ENCODE assay signal across 18 cellular contexts in genomic region chr7:96786998-96787395, GRCh38.
"Had no signal": no experiment of that assay in that cellular context is flagged by ENCODE, and none has a peak within 500 bp of the region (broad histone marks: within the 10 kb centered on the region; RNA-seq: fewer than 3 reads in every experiment).

No MANE protein-coding gene starts in this region.

- H3K4me3 ChIP-seq: cardiac muscle cell, esophagus squamous epithelium, sigmoid colon had no signal

- H3K27me3 ChIP-seq: cardiac muscle cell, sigmoid colon had no signal

- H3K9ac ChIP-seq: parathyroid adenoma had no signal

- ATAC-seq: activated CD8-positive, alpha-beta T cell treated with anti-CD3 and anti-CD28 coated beads for 36 hours; naive thymus-derived CD8-positive, alpha-beta T cell; stimulated activated memory B cell treated with anti-CD40 and anti-IgM and Interleukin-4, amounts not matched to agents 10 μg/mL and 1 μg/mL and 100 μg/mL, for 72 hours had no signal

- H3K36me3 ChIP-seq: cardiac muscle cell, esophagus squamous epithelium, sigmoid colon had no signal

- H3K27ac Mint-ChIP-seq: activated CD8-positive, alpha-beta T cell treated with anti-CD3 and anti-CD28 coated beads for 36 hours; activated naive CD8-positive, alpha-beta T cell treated with anti-CD3 and anti-CD28 coated beads, Interleukin-2, amount 10 ng/mL, durations not matched to agents 7 days and 5 days; activated T-cell treated with anti-CD3 and anti-CD28 coated beads, Interleukin-2, amount 50 U/mL, for 24 hours; activated T-helper 2 cell treated with anti-CD3 and anti-CD28 coated beads, Interferon-gamma antibody, Interleukin-2, Interleukin-4, amounts not matched to agents 10 μg/mL and 5 μg/mL and 100 μg/mL, durations not matched to agents 14 hours and 24 hours and 36 hours; dendritic cell treated with granulocyte-macrophage colony-stimulating factor and Interleukin-4, amounts not matched to agents 40 ng/mL and 50 ng/mL, for 4 days; memory B cell; naive thymus-derived CD8-positive, alpha-beta T cell; stimulated activated memory B cell treated with anti-CD40 and anti-IgM and Interleukin-4, amounts not matched to agents 10 μg/mL and 1 μg/mL and 100 μg/mL, for 72 hours; T-helper 2 cell treated with Interferon-gamma antibody and Interleukin-4, amounts not matched to agents 5 μg/mL and 100 μg/mL, for 36 hours had no signal

- H3K4me1 Mint-ChIP-seq: memory B cell; stimulated activated memory B cell treated with anti-CD40 and anti-IgM and Interleukin-4, amounts not matched to agents 10 μg/mL and 1 μg/mL and 100 μg/mL, for 72 hours had no signal

- H3K27ac ChIP-seq: cardiac muscle cell, parathyroid adenoma, sigmoid colon had no signal

- H3K27me3 Mint-ChIP-seq: activated CD8-positive, alpha-beta T cell treated with anti-CD3 and anti-CD28 coated beads for 36 hours; dendritic cell treated with granulocyte-macrophage colony-stimulating factor and Interleukin-4, amounts not matched to agents 40 ng/mL and 50 ng/mL, for 4 days; stimulated activated memory B cell treated with anti-CD40 and anti-IgM and Interleukin-4, amounts not matched to agents 10 μg/mL and 1 μg/mL and 100 μg/mL, for 72 hours had no signal

- H3K4me3 Mint-ChIP-seq: activated CD8-positive, alpha-beta T cell treated with anti-CD3 and anti-CD28 coated beads for 36 hours; activated naive CD8-positive, alpha-beta T cell treated with anti-CD3 and anti-CD28 coated beads, Interleukin-2, amount 10 ng/mL, durations not matched to agents 7 days and 5 days; activated T-cell treated with anti-CD3 and anti-CD28 coated beads, Interleukin-2, amount 50 U/mL, for 24 hours; dendritic cell treated with granulocyte-macrophage colony-stimulating factor and Interleukin-4, amounts not matched to agents 40 ng/mL and 50 ng/mL, for 4 days; memory B cell; naive thymus-derived CD8-positive, alpha-beta T cell; stimulated activated memory B cell treated with anti-CD40 and anti-IgM and Interleukin-4, amounts not matched to agents 10 μg/mL and 1 μg/mL and 100 μg/mL, for 72 hours; T-helper 2 cell treated with Interferon-gamma antibody and Interleukin-4, amounts not matched to agents 5 μg/mL and 100 μg/mL, for 36 hours had no signal

- H3K9me3 ChIP-seq: esophagus squamous epithelium, sigmoid colon had no signal

- H3K9me3 Mint-ChIP-seq: activated CD8-positive, alpha-beta T cell treated with anti-CD3 and anti-CD28 coated beads for 36 hours; activated naive CD8-positive, alpha-beta T cell treated with anti-CD3 and anti-CD28 coated beads, Interleukin-2, amount 10 ng/mL, durations not matched to agents 7 days and 5 days; activated T-cell treated with anti-CD3 and anti-CD28 coated beads, Interleukin-2, amount 50 U/mL, for 24 hours; activated T-helper 2 cell treated with anti-CD3 and anti-CD28 coated beads, Interferon-gamma antibody, Interleukin-2, Interleukin-4, amounts not matched to agents 10 μg/mL and 5 μg/mL and 100 μg/mL, durations not matched to agents 14 hours and 24 hours and 36 hours; dendritic cell treated with granulocyte-macrophage colony-stimulating factor and Interleukin-4, amounts not matched to agents 40 ng/mL and 50 ng/mL, for 4 days; memory B cell; naive thymus-derived CD8-positive, alpha-beta T cell; stimulated activated memory B cell treated with anti-CD40 and anti-IgM and Interleukin-4, amounts not matched to agents 10 μg/mL and 1 μg/mL and 100 μg/mL, for 72 hours; T-helper 2 cell treated with Interferon-gamma antibody and Interleukin-4, amounts not matched to agents 5 μg/mL and 100 μg/mL, for 36 hours had no signal

- H3K36me3 Mint-ChIP-seq: activated naive CD8-positive, alpha-beta T cell treated with anti-CD3 and anti-CD28 coated beads, Interleukin-2, amount 10 ng/mL, durations not matched to agents 7 days and 5 days; memory B cell; naive thymus-derived CD8-positive, alpha-beta T cell; stimulated activated memory B cell treated with anti-CD40 and anti-IgM and Interleukin-4, amounts not matched to agents 10 μg/mL and 1 μg/mL and 100 μg/mL, for 72 hours had no signal

- H3K4me1 ChIP-seq: parathyroid adenoma, sigmoid colon had no signal

- H3K79me2 ChIP-seq: parathyroid adenoma had no signal

- DNase-seq: activated CD4-positive, alpha-beta T cell treated with anti-CD3 and anti-CD28 coated beads for 48 hours; activated CD8-positive, alpha-beta T cell treated with anti-CD3 and anti-CD28 coated beads for 36 hours; activated naive CD4-positive, alpha-beta T cell treated with Interleukin-2 at 50 U/mL for 16 hours; activated naive CD8-positive, alpha-beta T cell treated with anti-CD3 and anti-CD28 coated beads, Interleukin-2, amount 10 ng/mL, durations not matched to agents 7 days and 5 days; activated T-cell treated with anti-CD3 and anti-CD28 coated beads, Interleukin-2, amount 50 U/mL, for 24 hours; effector memory CD4-positive, alpha-beta T cell; esophagus squamous epithelium; kidney glomerular epithelial cell; naive thymus-derived CD8-positive, alpha-beta T cell; sigmoid colon; stimulated activated CD4-positive, alpha-beta T cell treated with anti-CD3 and anti-CD28 coated beads, Interleukin-4, amount 100 ng/mL, for 4 hours had no signal
